Comparison of ENCODE assay signal across 16 cellular contexts in the genomic region with DNA sequence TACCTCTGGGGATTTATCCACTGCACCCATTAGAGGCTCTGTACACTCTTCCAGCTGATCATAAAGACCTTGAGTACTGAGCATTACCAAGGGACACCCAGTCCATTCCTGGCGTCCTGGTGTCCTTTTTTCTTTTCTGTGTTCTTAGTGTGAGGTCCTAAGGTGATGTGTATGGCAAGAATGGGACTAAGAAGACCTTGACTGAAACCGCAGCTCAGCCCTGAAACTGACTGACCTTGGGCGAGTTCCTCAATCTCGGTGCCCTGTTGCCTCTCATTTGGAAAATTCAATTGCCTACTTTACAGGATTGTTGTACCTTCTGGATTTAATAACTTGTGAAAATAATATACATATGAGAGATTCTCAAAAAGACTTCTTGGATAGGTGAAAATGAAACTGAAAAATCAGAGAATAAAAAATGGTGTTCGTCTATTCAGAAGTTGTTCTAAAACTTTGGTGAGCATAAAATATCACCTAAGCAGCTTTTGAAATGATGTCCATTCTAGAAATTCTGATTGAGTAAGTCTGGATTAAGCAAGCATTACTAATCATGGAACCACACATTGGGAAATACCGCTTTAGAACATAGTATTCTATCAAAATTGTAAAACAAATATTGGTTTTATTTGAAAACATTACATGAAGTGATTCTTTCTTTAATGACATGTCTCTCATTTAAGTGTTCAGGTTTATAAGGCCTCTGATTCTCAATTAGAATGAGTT. TPM values are rescaled to one million over a fixed set of nuclear protein-coding genes. Genes with fewer than 3 reads are reported as not detected.
DNase-seq lines count a peak whose midpoint lies in the region; ATAC-seq and TF ChIP-seq lines count a peak whose summit lies in the region.
"Had no signal": no experiment of that assay in that cellular context is flagged by ENCODE, and none has a peak within 500 bp of the region (broad histone marks: within the 10 kb centered on the region; RNA-seq: fewer than 3 reads in every experiment).

No MANE protein-coding gene starts in this region.

- H3K9me2 ChIP-seq in MM.1S (replicated peaks; ENCODE audit: insufficient read depth, low read length), result no peaks in the 10 kb centered on the region

- ATAC-seq in GM18909 (IDR thresholded peaks at IDR 0.05; ENCODE audit: poor library complexity, unreplicated experiment) (peak; percentile 47), T-helper 17 cell (no peak)

- H3K27me3 Mint-ChIP-seq in T-helper 17 cell, result no peaks in the 10 kb centered on the region

- no peak overlapping the region for H2AFZ ChIP-seq in MM.1S (ENCODE audit: low read length)

- H3K4me1 ChIP-seq in MM.1S (ENCODE audit: low read length), result peaks cover 11% of the 10 kb centered on the region; the same call in 1 of the 2 replicates
- H3K4me1 ChIP-seq in adipocyte (ENCODE audit: control insufficient read depth, insufficient read depth, low read length), result peaks cover 17% of the 10 kb centered on the region
- H3K4me1 ChIP-seq: vagina had no signal

- H3K36me3 ChIP-seq in MM.1S (replicated peaks; ENCODE audit: insufficient read depth, low read length) (no peaks in the 10 kb centered on the region), adipocyte (ENCODE audit: control insufficient read depth, insufficient read depth, low read length, severe bottlenecking) (no peaks in the 10 kb centered on the region)
- H3K36me3 ChIP-seq: vagina had no signal

- H3K4me3 Mint-ChIP-seq in T-helper 17 cell, result no peak overlapping the region
- H3K4me3 Mint-ChIP-seq: nephron had no signal

- no peak overlapping the region for H3K4me3 ChIP-seq in MM.1S (ENCODE audit: low read length)
- H3K4me3 ChIP-seq in adipocyte (ENCODE audit: low read length), result peak overlapping the region; percentile 44
- H3K4me3 ChIP-seq: SK-N-MC, vagina had no signal

- no peaks in the 10 kb centered on the region for H4K20me1 ChIP-seq in MM.1S (ENCODE audit: insufficient read depth, low read length)

- H3K4me2 ChIP-seq in MM.1S (ENCODE audit: low read depth, low read length), result peak overlapping the region; percentile 38

- H3K27ac ChIP-seq in MM.1S (ENCODE audit: low read length), result no peak overlapping the region
- H3K27ac ChIP-seq: SK-N-MC, vagina had no signal

- TF ChIP-seq CTCF in MM.1S (IDR thresholded peaks at IDR 0.05; ENCODE audit: low read length), result no peak

- H3K9ac ChIP-seq in MM.1S (ENCODE audit: low read length) (no peak overlapping the region), adipocyte (ENCODE audit: low read length) (peak overlapping the region; percentile 64)

- H3F3A ChIP-seq in MM.1S (ENCODE audit: insufficient read depth, low read length), result no peaks in the 10 kb centered on the region

- no peaks in the 10 kb centered on the region for H3K4me1 Mint-ChIP-seq in T-helper 17 cell
- H3K4me1 Mint-ChIP-seq: nephron had no signal

- H3K36me3 Mint-ChIP-seq in T-helper 17 cell (ENCODE audit: low read depth), result no peaks in the 10 kb centered on the region

- DNase-seq in Ammon's horn (ENCODE audit: low spot score) (peak; percentile 9), MM.1S (peak; percentile 30), adipocyte (ENCODE audit: low read depth) (peak; percentile 6), NCI-H2081 treated with DMSO at 0.1 percent for 48 hours (lab: John Stamatoyannopoulos, UW) (no peak), T-helper 17 cell (no peak), DMS 273 treated with DMSO at 0.1 percent for 48 hours (lab: John Stamatoyannopoulos, UW) (no peak)
- DNase-seq in NK-92 treated with Interleukin-12 subunit alpha and Interleukin-12 subunit beta, amount 100 ng/mL, for 24 hours (lab: John Stamatoyannopoulos, UW), result no peak
- DNase-seq: activated CD4-positive, alpha-beta T cell treated with anti-CD3 and anti-CD28 coated beads, Interleukin-2, amount 50 U/mL, for 4 hours; foreskin melanocyte; H7; NCI-H1436; stimulated activated CD4-positive, alpha-beta T cell treated with anti-CD3 and anti-CD28 coated beads, Interleukin-15, amount 100 ng/mL, for 24 hours had no signal

- no peak overlapping the region for H3K27ac Mint-ChIP-seq in T-helper 17 cell
- H3K27ac Mint-ChIP-seq: nephron had no signal

- H3K79me2 ChIP-seq in MM.1S (ENCODE audit: low read length), result no peaks in the 10 kb centered on the region

- H3K9me3 ChIP-seq in MM.1S (replicated peaks; ENCODE audit: insufficient read depth, low read length), result no peaks in the 10 kb centered on the region
- H3K9me3 ChIP-seq in adipocyte (ENCODE audit: control insufficient read depth, low read length), result no peaks in the 10 kb centered on the region
- no peaks in the 10 kb centered on the region for H3K9me3 ChIP-seq in T-helper 17 cell (ENCODE audit: control insufficient read depth, low read length, poor library complexity, severe bottlenecking)
- H3K9me3 ChIP-seq: vagina had no signal

- H3K27me3 ChIP-seq in MM.1S (replicated peaks; ENCODE audit: insufficient read depth, low read length) (no peaks in the 10 kb centered on the region), adipocyte (replicated peaks; ENCODE audit: control insufficient read depth, insufficient read depth, low read length) (no peaks in the 10 kb centered on the region)
- H3K27me3 ChIP-seq: vagina had no signal

RNA-seq across cellular contexts. Expression of a gene that starts 21.6 kb away (rescaled TPM):
- total RNA-seq in T-helper 17 cell, result 10 to 100 TPM; 33.7 to 64.9 TPM

Comparison
In these comparisons a context has a peak if more than half of its experiments do, and no peak if none do; other contexts are left out.
1. DNase-seq: peak in Ammon's horn (single experiment), MM.1S (single experiment) and adipocyte (single experiment); none in NCI-H2081 treated with DMSO at 0.1 percent for 48 hours (single experiment), T-helper 17 cell (0 of 3), DMS 273 treated with DMSO at 0.1 percent for 48 hours (single experiment) and NK-92 treated with Interleukin-12 subunit alpha and Interleukin-12 subunit beta, amount 100 ng/mL, for 24 hours (single experiment).